In genomic region chr6:129163551-129163950, GRCh38 we compare ENCODE assay signal across 1 cellular context.
TF ChIP-seq lines count a peak whose summit lies in the region.

No MANE protein-coding gene starts in this region.

TF ChIP-seq in HepG2, 621 proteins besides CTCF, POLR2A, EP300 and RAD21 (continued from another document):
- TF ChIP-seq, protein P1, sequence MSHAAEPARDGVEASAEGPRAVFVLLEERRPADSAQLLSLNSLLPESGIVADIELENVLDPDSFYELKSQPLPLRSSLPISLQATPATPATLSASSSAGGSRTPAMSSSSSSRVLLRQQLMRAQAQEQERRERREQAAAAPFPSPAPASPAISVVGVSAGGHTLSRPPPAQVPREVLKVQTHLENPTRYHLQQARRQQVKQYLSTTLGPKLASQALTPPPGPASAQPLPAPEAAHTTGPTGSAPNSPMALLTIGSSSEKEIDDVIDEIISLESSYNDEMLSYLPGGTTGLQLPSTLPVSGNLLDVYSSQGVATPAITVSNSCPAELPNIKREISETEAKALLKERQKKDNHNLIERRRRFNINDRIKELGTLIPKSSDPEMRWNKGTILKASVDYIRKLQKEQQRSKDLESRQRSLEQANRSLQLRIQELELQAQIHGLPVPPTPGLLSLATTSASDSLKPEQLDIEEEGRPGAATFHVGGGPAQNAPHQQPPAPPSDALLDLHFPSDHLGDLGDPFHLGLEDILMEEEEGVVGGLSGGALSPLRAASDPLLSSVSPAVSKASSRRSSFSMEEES (CRISPR knock-in tag; IDR thresholded peaks at IDR 0.05) = no peak
- TF ChIP-seq STAG1 (CRISPR knock-in tag; IDR thresholded peaks at IDR 0.05) = no peak
- no peak for TF ChIP-seq GPBP1L1 (CRISPR knock-in tag; IDR thresholded peaks at IDR 0.05)
- no peak for TF ChIP-seq MAFF (IDR thresholded peaks at IDR 0.05; ENCODE audit: low read depth, low read length)
